8 cellular contexts compared by ENCODE assay signal in the genomic region with DNA sequence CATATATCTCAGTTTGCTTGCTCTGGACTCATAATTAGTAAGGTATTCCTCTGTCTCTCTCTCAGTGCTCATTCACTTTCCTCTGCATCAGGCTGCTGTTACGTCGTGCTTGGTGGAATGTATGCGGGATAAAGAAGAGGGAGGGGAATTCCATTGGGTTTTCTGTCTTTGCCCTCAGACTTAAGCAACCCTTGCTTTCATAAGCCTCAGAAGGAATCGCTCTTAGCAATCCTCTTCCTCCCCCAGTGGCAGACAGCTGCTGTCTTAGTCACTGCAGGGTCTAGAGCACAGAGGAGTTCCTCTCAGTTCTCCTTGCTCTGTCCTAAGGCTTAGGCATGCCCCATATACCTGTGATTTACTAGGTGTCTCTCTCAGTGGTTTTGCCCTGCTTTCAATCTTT. TPM values are rescaled to one million over a fixed set of nuclear protein-coding genes. Genes with fewer than 3 reads are reported as not detected.
DNase-seq lines count a peak whose midpoint lies in the region; ATAC-seq, FAIRE-seq and TF ChIP-seq lines count a peak whose summit lies in the region.

No MANE protein-coding gene starts in this region.

- H3K9me2 ChIP-seq in Loucy (replicated peaks; ENCODE audit: low read depth, low read length): no peaks in the 10 kb centered on the region

- no peak overlapping the region for H3K4me2 ChIP-seq in Loucy (ENCODE audit: low read depth, low read length, poor library complexity, severe bottlenecking)
- H3K4me2 ChIP-seq in keratinocyte (ENCODE audit: control insufficient read depth, extremely low read depth, insufficient read depth, low read depth, low read length): no peak overlapping the region

- H3K36me3 ChIP-seq in Loucy (ENCODE audit: insufficient read depth, low read length) (no peaks in the 10 kb centered on the region), keratinocyte (ENCODE audit: control insufficient read depth in 2 of 2, extremely low read depth in 1 of 2, insufficient read depth in 2 of 2, low read length in 2 of 2) (no peaks in the 10 kb centered on the region), Peyer's patch (no peaks in the 10 kb centered on the region)

- H3F3A ChIP-seq in Loucy (ENCODE audit: low read depth): no peaks in the 10 kb centered on the region

- in situ Hi-C loops in GM13976 (cut with MboI; ENCODE audit: low sequenced_read_pairs, unreplicated experiment): no loop called here

- H3K9ac ChIP-seq in Loucy (ENCODE audit: low read depth, low read length, poor library complexity, severe bottlenecking): no peak overlapping the region
- no peak overlapping the region for H3K9ac ChIP-seq in keratinocyte (ENCODE audit: control insufficient read depth, extremely low read depth, insufficient read depth, low read length)

- H3K4me3 ChIP-seq in Loucy (ENCODE audit: low read length, poor library complexity, severe bottlenecking) (no peak overlapping the region), keratinocyte (ENCODE audit: control insufficient read depth in 2 of 3, extremely low read depth in 1 of 3, insufficient read depth in 2 of 3, low read depth in 1 of 3, low read length in 3 of 3) (no peak overlapping the region), Peyer's patch (no peak overlapping the region)

- H3K9me3 ChIP-seq in Loucy (ENCODE audit: insufficient read depth, low read depth, low read length) (no peaks in the 10 kb centered on the region), keratinocyte (ENCODE audit: control insufficient read depth, low read depth, low read length) (no peaks in the 10 kb centered on the region), Peyer's patch (peaks cover 0 to 3% (median 0%) of the 10 kb centered on the region in 4 donors)

- H3K79me2 ChIP-seq in Loucy (ENCODE audit: insufficient read depth, low read length): no peaks in the 10 kb centered on the region
- no peaks in the 10 kb centered on the region for H3K79me2 ChIP-seq in keratinocyte (ENCODE audit: control insufficient read depth, insufficient read depth, low read length)

- H2AFZ ChIP-seq in Loucy (ENCODE audit: low read length) (peak overlapping the region; percentile 77), keratinocyte (ENCODE audit: control insufficient read depth, low read length) (no peak overlapping the region)

- FAIRE-seq in keratinocyte (lab: Jason Lieb, UNC): no peak

- H3K27ac ChIP-seq in keratinocyte (ENCODE audit: control insufficient read depth, insufficient read depth, low read length): no peak overlapping the region
- H3K27ac ChIP-seq in Peyer's patch: no peak overlapping the region

- H3K4me1 ChIP-seq in Loucy (ENCODE audit: insufficient read depth, low read length, poor library complexity, severe bottlenecking): peaks cover 11% of the 10 kb centered on the region
- no peaks in the 10 kb centered on the region for H3K4me1 ChIP-seq in keratinocyte (ENCODE audit: control insufficient read depth, extremely low read depth, insufficient read depth, low read length)
- no peaks in the 10 kb centered on the region for H3K4me1 ChIP-seq in Peyer's patch

- H4K20me1 ChIP-seq in Loucy (ENCODE audit: insufficient read depth, low read length, poor library complexity, severe bottlenecking) (no peaks in the 10 kb centered on the region), keratinocyte (ENCODE audit: control insufficient read depth, extremely low read depth, insufficient read depth, low read length) (no peaks in the 10 kb centered on the region)

- H3K9me1 ChIP-seq in keratinocyte (ENCODE audit: control insufficient read depth, extremely low read depth, insufficient read depth, low read length): no peaks in the 10 kb centered on the region

- no peaks in the 10 kb centered on the region for H3K27me3 ChIP-seq in Loucy (ENCODE audit: insufficient read depth, low read length, poor library complexity, severe bottlenecking)
- no peaks in the 10 kb centered on the region for H3K27me3 ChIP-seq in keratinocyte (ENCODE audit: control insufficient read depth, extremely low read depth, insufficient read depth, low read length)
- H3K27me3 ChIP-seq in Peyer's patch: no peaks in the 10 kb centered on the region

- peak; percentile 97 for ATAC-seq in GM21786 (IDR thresholded peaks at IDR 0.05; ENCODE audit: unreplicated experiment)

- no peak for TF ChIP-seq POLR2A in Peyer's patch (IDR thresholded peaks at IDR 0.05)

- dilution Hi-C loops in keratinocyte (cut with MboI; ENCODE audit: extremely low pct_ligation_motif_present, low sequenced_read_pairs): no loop called here

- TF ChIP-seq CTCF in GM13976 (IDR thresholded peaks at IDR 0.05; ENCODE audit: borderline replicate concordance, control extremely low read depth, extremely low read depth, insufficient read depth, missing control alignments) (no peak), Loucy (conservative IDR thresholded peaks at IDR 0.05; ENCODE audit: low read length) (no peak), keratinocyte (optimal IDR thresholded peaks at IDR 0.05 in 1 of 3, IDR thresholded peaks at IDR 0.05 in 1 of 3, conservative IDR thresholded peaks at IDR 0.05 in 1 of 3; ENCODE audit: extremely low read depth in 1 of 3, insufficient read depth in 2 of 3, low read length in 3 of 3) (peak in 2 of 3 experiments; percentile 18 to 29), Peyer's patch (IDR thresholded peaks at IDR 0.05) (no peak)

- peak; percentile 46 for DNase-seq in GM13976 (ENCODE audit: low spot score)
- DNase-seq in keratinocyte (ENCODE audit: low read depth, low spot score): peak; percentile 26
- no peak for DNase-seq in OCI-M2 (lab: John Stamatoyannopoulos, UW; ENCODE audit: unreplicated experiment)
- no peak for DNase-seq in RPMI8226
- DNase-seq in NCI-H446 (lab: John Stamatoyannopoulos, UW): no peak
- DNase-seq in Peyer's patch: no peak

RNA-seq across cellular contexts. Expression of a gene that starts 19.1 kb away (rescaled TPM):
- not detected in 3 replicates for polyA plus RNA-seq in keratinocyte
- polyA plus RNA-seq in keratinocyte (2011; ENCODE audit: low read depth): not detected
- polyA plus RNA-seq in keratinocyte (2011; cell fraction: cytosol; rRNA removed): not detected in 2 replicates
- not detected in 2 replicates for polyA plus RNA-seq in keratinocyte (2011; cell fraction: nucleus; rRNA removed)
- polyA plus RNA-seq in keratinocyte (2012; ENCODE audit: low replicate concordance): not detected in 2 replicates
- not detected in 3 replicates for polyA minus RNA-seq in keratinocyte
- not detected for polyA minus RNA-seq in keratinocyte (2011; cell fraction: cytosol; rRNA and poly(A)+ RNA removed)
- polyA minus RNA-seq in keratinocyte (2011; cell fraction: nucleus; rRNA and poly(A)+ RNA removed): not detected in 2 replicates
- not detected for total RNA-seq in Peyer's patch

RNA-seq across cellular contexts. Expression of a gene that starts 52.2 kb away (rescaled TPM):
- polyA plus RNA-seq in keratinocyte: 14.5 to 25.2 TPM (median 20.5 TPM) in 3 replicates
- polyA plus RNA-seq in keratinocyte (2011; ENCODE audit: low read depth): 36.2 TPM
- 13.6 and 24.8 TPM in 2 replicates for polyA plus RNA-seq in keratinocyte (2011; cell fraction: cytosol; rRNA removed)
- polyA plus RNA-seq in keratinocyte (2011; cell fraction: nucleus; rRNA removed): 22.9 and 29.9 TPM in 2 replicates
- 22.5 and 25.9 TPM in 2 replicates for polyA plus RNA-seq in keratinocyte (2012; ENCODE audit: low replicate concordance)
- 2.9 to 24.0 TPM (median 9.2 TPM) in 3 replicates for polyA minus RNA-seq in keratinocyte
- polyA minus RNA-seq in keratinocyte (2011; cell fraction: cytosol; rRNA and poly(A)+ RNA removed): 10.7 TPM
- polyA minus RNA-seq in keratinocyte (2011; cell fraction: nucleus; rRNA and poly(A)+ RNA removed): 15.4 and 24.0 TPM in 2 replicates
- 10 to 100 TPM; 22.9 to 39.7 (median 25.9) TPM for total RNA-seq in Peyer's patch

Comparison
In these comparisons a context has a peak if more than half of its experiments do, and no peak if none do; other contexts are left out.
1. DNase-seq: peak in GM13976 (single experiment) and keratinocyte (single experiment); none in OCI-M2 (single experiment), RPMI8226 (single experiment), NCI-H446 (0 of 2) and Peyer's patch (0 of 3).
2. CTCF ChIP-seq: peak in keratinocyte (2 of 3); none in GM13976 (single experiment), Loucy (single experiment) and Peyer's patch (0 of 6).